Comparison of ENCODE assay signal across 9 cellular contexts in genomic region chr6:27872634-27873028, GRCh38. TPM values are rescaled to one million over a fixed set of nuclear protein-coding genes. Genes with fewer than 3 reads are reported as not detected.
DNase-seq lines count a peak whose midpoint lies in the region; ATAC-seq and TF ChIP-seq lines count a peak whose summit lies in the region.
"Had no signal": no experiment of that assay in that cellular context is flagged by ENCODE, and none has a peak within 500 bp of the region (broad histone marks: within the 10 kb centered on the region; RNA-seq: fewer than 3 reads in every experiment).

No MANE protein-coding gene starts in this region.

- H2BK12ac ChIP-seq in trophoblast cell (ENCODE audit: low read length), result no peak overlapping the region

- in situ Hi-C loops in Panc1 (cut with HindIII; ENCODE audit: low pct_unique_long_range_greater_than_20kb, low sequenced_read_pairs), result no loop called here

- CTCF ChIA-PET in Panc1 (lab: Charles Lee), result no interaction called here

- peak overlapping the region; percentile 57 for H2BK120ac ChIP-seq in trophoblast cell (ENCODE audit: insufficient read depth, low read length, poor library complexity)

- peak overlapping the region; percentile 65 for H4K91ac ChIP-seq in trophoblast cell (ENCODE audit: low read depth, low read length)

- peaks cover 7% of the 10 kb centered on the region for H3K79me2 ChIP-seq in trophoblast cell (ENCODE audit: control insufficient read depth, insufficient read depth, low read length, poor library complexity)

- H3K4me1 Mint-ChIP-seq in CD14-positive monocyte, result peaks cover 34% of the 10 kb centered on the region

- no peak for TF ChIP-seq CTCF in CD14-positive monocyte (IDR thresholded peaks at IDR 0.05)
- TF ChIP-seq CTCF in Panc1 (IDR thresholded peaks at IDR 0.05), result no peak
- no peak for TF ChIP-seq CTCF in epithelial cell of proximal tubule (conservative IDR thresholded peaks at IDR 0.05; ENCODE audit: low read depth, low read length)

- H3K4me3 ChIP-seq in Panc1 (ENCODE audit: low read depth in 2 of 2, low read length in 2 of 2) (peak overlapping the region; percentile 60 to 66), epithelial cell of proximal tubule (ENCODE audit: low read depth, low read length) (peak overlapping the region; percentile 63), trophoblast cell (ENCODE audit: low read depth, low read length) (no peak overlapping the region)

- H3K36me3 Mint-ChIP-seq in CD14-positive monocyte, result no peaks in the 10 kb centered on the region

- H3K79me1 ChIP-seq in trophoblast cell (ENCODE audit: low read length), result peaks cover 20% of the 10 kb centered on the region

- peak overlapping the region; percentile 98 for H3K27ac ChIP-seq in Panc1 (ENCODE audit: low read length)
- peak overlapping the region; percentile 73 for H3K27ac ChIP-seq in trophoblast cell (ENCODE audit: low read depth, low read length)

- H3K18ac ChIP-seq in trophoblast cell (ENCODE audit: low read length), result no peak overlapping the region

- H2BK5ac ChIP-seq in trophoblast cell (ENCODE audit: low read depth, low read length, poor library complexity), result peak overlapping the region; percentile 38

- DNase-seq in CD14-positive monocyte (ENCODE audit: low spot score) (no peak), Panc1 (ENCODE audit: low read depth, low spot score) (no peak), epithelial cell of proximal tubule (ENCODE audit: low read depth) (no peak), trophoblast cell (no peak), NCI-H2107 (lab: John Stamatoyannopoulos, UW) (no peak)
- DNase-seq in central memory CD4-positive, alpha-beta T cell, result no peak
- DNase-seq in activated effector memory CD4-positive, alpha-beta T cell treated with anti-CD3 and anti-CD28 coated beads, Interleukin-2, amount 50 U/mL, for 16 hours, result no peak

- peak; percentile 30 for ATAC-seq in GM21529 (IDR thresholded peaks at IDR 0.05; ENCODE audit: unreplicated experiment)
- peak; percentile 32 for ATAC-seq in Panc1

- H3K9me3 ChIP-seq in Panc1 (ENCODE audit: control insufficient read depth, insufficient read depth, low read depth, low read length) (no peaks in the 10 kb centered on the region), trophoblast cell (ENCODE audit: insufficient read depth, low read depth, low read length) (no peaks in the 10 kb centered on the region)

- peak overlapping the region; percentile 86 for H3K9ac ChIP-seq in trophoblast cell (ENCODE audit: low read length)

- H2AK5ac ChIP-seq in trophoblast cell (ENCODE audit: low read length), result no peak overlapping the region

- no peak overlapping the region for H3K23ac ChIP-seq in trophoblast cell (ENCODE audit: low read length)

- H4K8ac ChIP-seq in trophoblast cell (ENCODE audit: low read depth, low read length), result no peak overlapping the region

- H3K27me3 ChIP-seq in Panc1 (ENCODE audit: control insufficient read depth, insufficient read depth, low read length), result no peaks in the 10 kb centered on the region
- H3K27me3 ChIP-seq in trophoblast cell (ENCODE audit: insufficient read depth, low read length), result no peaks in the 10 kb centered on the region

- POLR2A ChIA-PET in Panc1 (lab: Charles Lee), result interaction anchor here (0.6 to 5.8 kb wide), 12 partner anchors 18 to 1715 kb away, joined by 3 to 119 read pairs (median 4); partner anchors contain the start of gene ZNF165

- H3K36me3 ChIP-seq in Panc1 (ENCODE audit: control insufficient read depth, insufficient read depth, low read length) (no peaks in the 10 kb centered on the region), trophoblast cell (ENCODE audit: control insufficient read depth in 1 of 2, insufficient read depth in 2 of 2, low read length in 2 of 2) (no peaks in the 10 kb centered on the region)

- intact Hi-C loops in CD14-positive monocyte (cut with micrococcal nuclease) (loop anchor here in 1 of 2 donors (5.0 kb wide), 1 partner anchor 60 kb away; a partner anchor contains a TSS), Panc1 (cut with micrococcal nuclease; ENCODE audit: unreplicated experiment) (loop anchor here (2.0 kb wide), 1 partner anchor 20 kb away; a partner anchor contains a TSS)

- no TSS peak for BruUV-seq in Panc1 (replicated peaks; lab: Mats Ljungman, UMichigan)

- no peak overlapping the region for H3K4ac ChIP-seq in trophoblast cell (ENCODE audit: low read depth, low read length)

- peak overlapping the region; percentile 94 to 98 for H3K4me3 Mint-ChIP-seq in CD14-positive monocyte

- H2AFZ ChIP-seq in trophoblast cell (ENCODE audit: insufficient read depth, low read length, poor library complexity), result no peak overlapping the region

- peaks cover 33% of the 10 kb centered on the region for H3K4me1 ChIP-seq in Panc1 (ENCODE audit: control insufficient read depth, insufficient read depth, low read length)
- peaks cover 4 to 6% of the 10 kb centered on the region in 2 experiments for H3K4me1 ChIP-seq in trophoblast cell (ENCODE audit: control insufficient read depth in 1 of 2, insufficient read depth in 2 of 2, low read length in 2 of 2)

- peak overlapping the region; percentile 94 for H3K4me2 ChIP-seq in trophoblast cell (ENCODE audit: low read length)

- H3K9me3 Mint-ChIP-seq in CD14-positive monocyte, result no peaks in the 10 kb centered on the region

- H4K12ac ChIP-seq in trophoblast cell (ENCODE audit: low read depth, low read length), result no peak overlapping the region

- peaks cover 0 to 2% (median 0%) of the 10 kb centered on the region in 3 donors for H3K27me3 Mint-ChIP-seq in CD14-positive monocyte (ENCODE audit: low read depth in 3 of 3)

- H3K14ac ChIP-seq in trophoblast cell (ENCODE audit: low read length), result no peak overlapping the region

- peak overlapping the region; percentile 92 to 96 (median 96) for H3K27ac Mint-ChIP-seq in CD14-positive monocyte

- WGBS in trophoblast cell (ENCODE audit: extremely low coverage, insufficient coverage, insufficient read length), result no CpG with 5 or more reads among the region's 16 CpGs

RNA-seq across cellular contexts. Expression of gene OR2B2, which starts 39.6 kb away (rescaled TPM):
- polyA plus RNA-seq in CD14-positive monocyte, result not detected
- total RNA-seq in Panc1 (2021; ENCODE audit: unreplicated experiment), result not detected
- not detected for polyA plus RNA-seq in Panc1 (2012; ENCODE audit: insufficient read length)
- not detected in 2 replicates for total RNA-seq in epithelial cell of proximal tubule
- not detected in 2 replicates for polyA plus RNA-seq in trophoblast cell (2013)
- total RNA-seq: myocyte had no signal
